ENCODE assay signal across 13 cellular contexts in genomic region chr13:45879666-45880065, GRCh38. TPM values are rescaled to one million over a fixed set of nuclear protein-coding genes. Genes with fewer than 3 reads are reported as not detected.
DNase-seq lines count a peak whose midpoint lies in the region; ATAC-seq, FAIRE-seq and TF ChIP-seq lines count a peak whose summit lies in the region.
"Had no signal": no experiment of that assay in that cellular context is flagged by ENCODE, and none has a peak within 500 bp of the region (broad histone marks: within the 10 kb centered on the region; RNA-seq: fewer than 3 reads in every experiment).

No MANE protein-coding gene starts in this region.

- no peak for FAIRE-seq in K562 (lab: Jason Lieb, UNC)

- peak; percentile 58 to 77 for TF ChIP-seq CTCF in Caco-2 (IDR thresholded peaks at IDR 0.05; ENCODE audit: insufficient read depth in 1 of 2, low read depth in 1 of 2, low read length in 1 of 2, severe bottlenecking in 1 of 2, unreplicated experiment in 1 of 2)
- TF ChIP-seq CTCF in Loucy (conservative IDR thresholded peaks at IDR 0.05; ENCODE audit: low read length): peak; percentile 44
- TF ChIP-seq CTCF in K562 (IDR thresholded peaks at IDR 0.05 in 2 of 3, conservative IDR thresholded peaks at IDR 0.05 in 1 of 3; ENCODE audit: insufficient read depth in 2 of 3, low read depth in 1 of 3, low read length in 3 of 3): peak; percentile 14 to 25 (median 24); a peak in 3 of 6 replicates

- peaks cover 16% of the 10 kb centered on the region for H3K27me3 Mint-ChIP-seq in Caco-2 (ENCODE audit: insufficient read depth, unreplicated experiment)

- no peaks in the 10 kb centered on the region for H3K36me3 ChIP-seq in Caco-2 (ENCODE audit: control insufficient read depth, insufficient read depth, low read length)
- H3K36me3 ChIP-seq in Loucy (ENCODE audit: insufficient read depth, low read length): no peaks in the 10 kb centered on the region
- H3K36me3 ChIP-seq in K562 (ENCODE audit: control insufficient read depth, insufficient read depth, low read length): no peaks in the 10 kb centered on the region

- no peak overlapping the region for H3K27ac ChIP-seq in K562 (ENCODE audit: extremely low read depth, low read depth, low read length)
- H3K27ac ChIP-seq: KMS-11 had no signal

- WGBS in K562 (ENCODE audit: insufficient coverage, low coverage, missing lambda C conversion rate): 0% methylated on average over 2 of the region's 5 CpGs

- TF ChIP-seq RAD21 in K562 (CRISPR knock-in tag; conservative IDR thresholded peaks at IDR 0.05 in 1 of 2, IDR thresholded peaks at IDR 0.05 in 1 of 2): peak in 1 of 2 experiments; percentile 31; a peak in 2 of 4 replicates

- intact Hi-C loops in Caco-2 (cut with micrococcal nuclease; ENCODE audit: unreplicated experiment): loop anchor here (2.0 kb wide), 1 partner anchor 73 kb away; no protein-coding TSS in a partner anchor
- intact Hi-C loops in K562 (cut with micrococcal nuclease): no loop called here
- intact Hi-C loops in left colon (cut with DNase I, micrococcal nuclease): no loop called here

- H3K4me2 ChIP-seq in Loucy (ENCODE audit: low read depth, low read length, poor library complexity, severe bottlenecking) (no peak overlapping the region), K562 (ENCODE audit: insufficient read depth, low read length) (no peak overlapping the region)
- H3K4me2 ChIP-seq: KMS-11 had no signal

- no peak overlapping the region for H3K27ac Mint-ChIP-seq in Caco-2 (ENCODE audit: unreplicated experiment)
- H3K27ac Mint-ChIP-seq: brain, immature natural killer cell had no signal

- BruUV-seq in Caco-2 (replicated peaks; lab: Mats Ljungman, UMichigan) (no TSS peak), K562 (replicated peaks; lab: Mats Ljungman, UMichigan) (no TSS peak)

- H3K4me1 ChIP-seq in Caco-2: no peaks in the 10 kb centered on the region
- H3K4me1 ChIP-seq in Loucy (ENCODE audit: insufficient read depth, low read length, poor library complexity, severe bottlenecking): no peaks in the 10 kb centered on the region
- no peaks in the 10 kb centered on the region for H3K4me1 ChIP-seq in K562 (replicated peaks in 1 of 2; ENCODE audit: control insufficient read depth in 2 of 2, insufficient read depth in 2 of 2, low read length in 2 of 2)

- no peak overlapping the region for H3K4me3 Mint-ChIP-seq in Caco-2 (ENCODE audit: unreplicated experiment)
- H3K4me3 Mint-ChIP-seq: brain, immature natural killer cell had no signal

- H4K20me1 ChIP-seq in Loucy (ENCODE audit: insufficient read depth, low read length, poor library complexity, severe bottlenecking) (no peaks in the 10 kb centered on the region), K562 (replicated peaks; ENCODE audit: control insufficient read depth, insufficient read depth, low read length) (no peaks in the 10 kb centered on the region)

- no peaks in the 10 kb centered on the region for H3K9me3 Mint-ChIP-seq in Caco-2 (ENCODE audit: unreplicated experiment)
- H3K9me3 Mint-ChIP-seq: brain, immature natural killer cell had no signal

- H3F3A ChIP-seq in Loucy (ENCODE audit: low read depth): no peaks in the 10 kb centered on the region

- H3K9me1 ChIP-seq in K562 (ENCODE audit: control insufficient read depth, insufficient read depth, low read length): no peaks in the 10 kb centered on the region

- no peak overlapping the region for H3K9ac ChIP-seq in Loucy (ENCODE audit: low read depth, low read length, poor library complexity, severe bottlenecking)
- no peak overlapping the region for H3K9ac ChIP-seq in K562 (ENCODE audit: insufficient read depth in 1 of 2, low read depth in 2 of 2, low read length in 2 of 2)
- H3K9ac ChIP-seq: KMS-11 had no signal

- POLR2A ChIA-PET in Caco-2 (lab: Charles Lee) (no interaction called here), K562 (lab: Yijun Ruan, JAX) (interaction anchor here (0.6 kb wide), 2 partner anchors 56 to 70 kb away, joined by 3 to 5 read pairs; no protein-coding TSS in a partner anchor)

- in situ Hi-C loops in K562 (cut with MboI): no loop called here

- CTCF ChIA-PET in Caco-2 (lab: Charles Lee): interaction anchor here (0.6 to 1.9 kb wide), 9 partner anchors 15 to 442 kb away, joined by 3 to 26 read pairs (median 4); no protein-coding TSS in a partner anchor
- CTCF ChIA-PET in K562 (lab: Yijun Ruan, JAX; ENCODE audit: low intra/inter-chr PET ratio): no interaction called here

- TF ChIP-seq EP300 in K562 (IDR thresholded peaks at IDR 0.05; ENCODE audit: low read length): no peak

- no peaks in the 10 kb centered on the region for H3K79me2 ChIP-seq in Loucy (ENCODE audit: insufficient read depth, low read length)
- H3K79me2 ChIP-seq in K562 (ENCODE audit: control insufficient read depth, insufficient read depth, low read length): no peaks in the 10 kb centered on the region

- ATAC-seq in K562 (peak; percentile 73), left colon (peak; percentile 45), HG02970 (IDR thresholded peaks at IDR 0.05; ENCODE audit: low FRiP score, unreplicated experiment) (no peak)

- TF ChIP-seq POLR2A in K562 (conservative IDR thresholded peaks at IDR 0.05): no peak

- peaks cover 6% of the 10 kb centered on the region for H3K36me3 Mint-ChIP-seq in Caco-2 (ENCODE audit: insufficient read depth, unreplicated experiment)
- H3K36me3 Mint-ChIP-seq: brain, immature natural killer cell had no signal

- H3K4me1 Mint-ChIP-seq in Caco-2 (ENCODE audit: low read depth, unreplicated experiment): peaks cover 7% of the 10 kb centered on the region
- H3K4me1 Mint-ChIP-seq: immature natural killer cell had no signal

- no peaks in the 10 kb centered on the region for H3K9me2 ChIP-seq in Loucy (replicated peaks; ENCODE audit: low read depth, low read length)

- no peaks in the 10 kb centered on the region for H3K27me3 ChIP-seq in Caco-2 (replicated peaks; ENCODE audit: control insufficient read depth, insufficient read depth, low read length)
- no peaks in the 10 kb centered on the region for H3K27me3 ChIP-seq in Loucy (ENCODE audit: insufficient read depth, low read length, poor library complexity, severe bottlenecking)
- peaks cover 0 to 11% of the 10 kb centered on the region in 2 experiments; a peak in 2 of 5 replicates for H3K27me3 ChIP-seq in K562 (ENCODE audit: control insufficient read depth in 2 of 2, insufficient read depth in 2 of 2, low read length in 2 of 2)

- H3K9me3 ChIP-seq in Caco-2 (no peaks in the 10 kb centered on the region), Loucy (ENCODE audit: insufficient read depth, low read depth, low read length) (no peaks in the 10 kb centered on the region), K562 (replicated peaks; ENCODE audit: control insufficient read depth, insufficient read depth, low read depth, low read length) (no peaks in the 10 kb centered on the region)

- no peak overlapping the region for H3K4me3 ChIP-seq in Caco-2 (ENCODE audit: low read depth, low read length)
- no peak overlapping the region for H3K4me3 ChIP-seq in Loucy (ENCODE audit: low read length, poor library complexity, severe bottlenecking)
- H3K4me3 ChIP-seq in K562: no peak overlapping the region

- H2AFZ ChIP-seq in Loucy (ENCODE audit: low read length): 0 out of 2 replicates have a peak overlapping the region, but pooled peaks have one; percentile 1
- no peak overlapping the region for H2AFZ ChIP-seq in K562 (ENCODE audit: low read depth, low read length)

- peak; percentile 62 for DNase-seq in Caco-2
- peak; percentile 7 to 21 (median 11) for DNase-seq in K562 (ENCODE audit: extremely low read depth in 1 of 4, low spot score in 3 of 4)
- DNase-seq in left colon: peak in 1 of 2 donors; percentile 35
- DNase-seq in NCI-H345 (lab: John Stamatoyannopoulos, UW): no peak
- no peak for DNase-seq in DMS79 (lab: John Stamatoyannopoulos, UW)
- no peak for DNase-seq in DMS79 treated with DMSO at 0.1 percent for 48 hours (lab: John Stamatoyannopoulos, UW)
- DNase-seq: activated CD4-positive, alpha-beta T cell treated with anti-CD3 and anti-CD28 coated beads for 1 hour; immature natural killer cell; stimulated activated CD4-positive, alpha-beta T cell treated with anti-CD3 and anti-CD28 coated beads, Interleukin-4, amount 100 ng/mL, for 24 hours had no signal

TF ChIP-seq in K562, 482 proteins besides CTCF, POLR2A, EP300 and RAD21 (continues in another document):
- no peak for TF ChIP-seq PYGO2 (tag; IDR thresholded peaks at IDR 0.05)
- no peak for TF ChIP-seq TFAM (CRISPR knock-in tag; conservative IDR thresholded peaks at IDR 0.05)
- TF ChIP-seq ARID3B (CRISPR knock-in tag; IDR thresholded peaks at IDR 0.05; ENCODE audit: borderline replicate concordance): no peak
- no peak for TF ChIP-seq GATAD2A (IDR thresholded peaks at IDR 0.05)

RNA-seq across cellular contexts. Expression of gene SIAH3, which starts 28.1 kb away (rescaled TPM):
- total RNA-seq in Caco-2 (2022): not detected in 2 replicates
- total RNA-seq in K562 (2011; cell fraction: chromatin; rRNA removed; ENCODE audit: low replicate concordance): not detected in 2 replicates
- total RNA-seq in K562 (2011; cell fraction: nucleolus; rRNA removed): not detected in 2 replicates
- total RNA-seq in K562 (2011; cell fraction: nucleoplasm; rRNA removed): not detected in 2 replicates
- total RNA-seq in K562 (2014; rRNA removed): not detected in 2 replicates
- not detected in 2 replicates for total RNA-seq in K562 (2014; rRNA removed; fragmentation: Illumina TruSeq; extraction: Trizol)
- total RNA-seq in K562 (2015; rRNA removed; fragmentation: Illumina TruSeq; extraction: Trizol): not detected in 2 replicates
- not detected in 2 replicates for total RNA-seq in K562 (2021)
- polyA plus RNA-seq in K562 (2011; rRNA removed): not detected in 2 replicates
- polyA plus RNA-seq in K562 (2011; cell fraction: cytosol; rRNA removed): not detected in 2 replicates
- polyA plus RNA-seq in K562 (2011; cell fraction: nucleus; rRNA removed): not detected in 2 replicates
- 0.01 TPM in 1 of 2 replicates, not detected in the other for polyA plus RNA-seq in K562 (2012)
- polyA plus RNA-seq in K562 (2014; fragmentation: Illumina TruSeq; extraction: Trizol): not detected in 2 replicates
- not detected for polyA plus RNA-seq in K562 (2014; fragmentation: Nextera tagmentation; extraction: Ambion mirVana)
- not detected in 2 replicates for polyA plus RNA-seq in K562 (2014; rRNA removed)
- not detected in 2 replicates for polyA minus RNA-seq in K562 (2011; rRNA and poly(A)+ RNA removed)
- polyA minus RNA-seq in K562 (2011; cell fraction: cytosol; rRNA and poly(A)+ RNA removed): not detected in 2 replicates
- not detected in 2 replicates for polyA minus RNA-seq in K562 (2011; cell fraction: nucleus; rRNA and poly(A)+ RNA removed)
- not detected for total RNA-seq in left colon
- polyA plus RNA-seq: immature natural killer cell had no signal

Comparison
In these comparisons a context has a peak if more than half of its experiments do, and no peak if none do; other contexts are left out.
1. DNase-seq: peak in Caco-2 (2 of 2) and K562 (4 of 4); none in NCI-H345 (single experiment), DMS79 (single experiment) and DMS79 treated with DMSO at 0.1 percent for 48 hours (single experiment).
2. Peak in every context shown above with its lines, with median percentiles within 50 percentile points of each other: CTCF ChIP-seq.